ENCODE assay signal across 13 cellular contexts in genomic region chr5:34533582-34534236, GRCh38.
DNase-seq lines count a peak whose midpoint lies in the region; ATAC-seq, FAIRE-seq and TF ChIP-seq lines count a peak whose summit lies in the region.
"Had no signal": no experiment of that assay in that cellular context is flagged by ENCODE, and none has a peak within 500 bp of the region (broad histone marks: within the 10 kb centered on the region; RNA-seq: fewer than 3 reads in every experiment).

No MANE protein-coding gene starts in this region.

- H3K27me3 ChIP-seq in astrocyte (ENCODE audit: insufficient read depth, low read length) (no peaks in the 10 kb centered on the region), sigmoid colon (no peaks in the 10 kb centered on the region), foreskin keratinocyte (no peaks in the 10 kb centered on the region)

- in situ Hi-C loops in GM13976 (cut with MboI; ENCODE audit: low sequenced_read_pairs, unreplicated experiment) = no loop called here

- peak overlapping the region; percentile 67 for H3K9ac ChIP-seq in astrocyte (ENCODE audit: low read length)

- 45 to 80% methylated on average over 4 of the region's 4 CpGs for WGBS in sigmoid colon, 2 donors

- no peak for TF ChIP-seq POLR2A in sigmoid colon (IDR thresholded peaks at IDR 0.05)

- DNase-seq in astrocyte (ENCODE audit: low read depth) = no peak
- DNase-seq in sigmoid colon = no peak
- no peak for DNase-seq in NCI-H2196 (lab: John Stamatoyannopoulos, UW; ENCODE audit: unreplicated experiment)
- no peak for DNase-seq in GM13976 (ENCODE audit: low spot score)
- DNase-seq in foreskin keratinocyte = no peak
- DNase-seq: CD4-positive, CD25-positive, alpha-beta regulatory T cell; Kasumi-1; NCI-H345 had no signal

- no peaks in the 10 kb centered on the region for H3K27me3 Mint-ChIP-seq in astrocyte (ENCODE audit: low read depth, unreplicated experiment)

- H3K27ac Mint-ChIP-seq in astrocyte (ENCODE audit: unreplicated experiment) = peak overlapping the region; percentile 100
- H3K27ac Mint-ChIP-seq: CD4-positive, CD25-positive, alpha-beta regulatory T cell had no signal

- H3K4me1 ChIP-seq in astrocyte (ENCODE audit: insufficient read depth, low read length) (peaks cover 38% of the 10 kb centered on the region), sigmoid colon (peaks cover 0 to 59% (median 49%) of the 10 kb centered on the region in 4 donors), foreskin keratinocyte (peaks cover 13% of the 10 kb centered on the region)
- H3K4me1 ChIP-seq: prostate gland had no signal

- no peak for TF ChIP-seq CTCF in astrocyte (IDR thresholded peaks at IDR 0.05; ENCODE audit: insufficient read depth, low read depth, low read length)
- no peak for TF ChIP-seq CTCF in sigmoid colon (IDR thresholded peaks at IDR 0.05)
- TF ChIP-seq CTCF in GM13976 (IDR thresholded peaks at IDR 0.05; ENCODE audit: borderline replicate concordance, control extremely low read depth, extremely low read depth, insufficient read depth, missing control alignments) = no peak
- TF ChIP-seq CTCF in foreskin keratinocyte (conservative IDR thresholded peaks at IDR 0.05) = no peak

- H3K4me1 Mint-ChIP-seq in astrocyte (ENCODE audit: low read depth, unreplicated experiment) = peaks cover 36% of the 10 kb centered on the region
- H3K4me1 Mint-ChIP-seq: CD4-positive, CD25-positive, alpha-beta regulatory T cell; central memory CD8-positive, alpha-beta T cell had no signal

- no peak for FAIRE-seq in astrocyte (lab: Jason Lieb, UNC)

- peak overlapping the region; percentile 63 for H3K4me2 ChIP-seq in astrocyte (ENCODE audit: low read length)

- H3K36me3 ChIP-seq in astrocyte (ENCODE audit: insufficient read depth, low read length) (no peaks in the 10 kb centered on the region), sigmoid colon (no peaks in the 10 kb centered on the region)
- H3K36me3 ChIP-seq: prostate gland had no signal

- intact Hi-C loops in sigmoid colon (cut with DNase I) = loop anchor here (5.0 kb wide), 2 partner anchors 124 to 526 kb away; partner anchors contain the start of genes AMACR and RAI14

- no peaks in the 10 kb centered on the region for H3K9me3 Mint-ChIP-seq in astrocyte (ENCODE audit: unreplicated experiment)
- H3K9me3 Mint-ChIP-seq: CD4-positive, CD25-positive, alpha-beta regulatory T cell; central memory CD8-positive, alpha-beta T cell had no signal

- peak; percentile 15 for ATAC-seq in GM19023 (IDR thresholded peaks at IDR 0.05; ENCODE audit: unreplicated experiment)
- ATAC-seq in HG02852 (IDR thresholded peaks at IDR 0.05; ENCODE audit: unreplicated experiment) = peak; percentile 27
- no peak for ATAC-seq in HG03442 (IDR thresholded peaks at IDR 0.05; ENCODE audit: unreplicated experiment)
- ATAC-seq in foreskin keratinocyte = no peak

- H2AFZ ChIP-seq in astrocyte (ENCODE audit: low read depth, low read length) = peak overlapping the region; percentile 11

- H4K20me1 ChIP-seq in astrocyte (ENCODE audit: insufficient read depth, low read length) = no peaks in the 10 kb centered on the region

- H3K79me2 ChIP-seq in astrocyte (ENCODE audit: insufficient read depth, low read length) = no peaks in the 10 kb centered on the region

- no peak for TF ChIP-seq EP300 in sigmoid colon (IDR thresholded peaks at IDR 0.05)

- H3K4me3 Mint-ChIP-seq in astrocyte (ENCODE audit: unreplicated experiment) = peak overlapping the region; percentile 36
- H3K4me3 Mint-ChIP-seq: CD4-positive, CD25-positive, alpha-beta regulatory T cell; central memory CD8-positive, alpha-beta T cell had no signal

- peak overlapping the region; percentile 94 for H3K27ac ChIP-seq in astrocyte (ENCODE audit: low read depth, low read length)
- H3K27ac ChIP-seq in sigmoid colon = peak overlapping the region; percentile 38 to 87 (median 63)
- no peak overlapping the region for H3K27ac ChIP-seq in foreskin keratinocyte
- H3K27ac ChIP-seq: prostate gland had no signal

- H3K36me3 Mint-ChIP-seq in astrocyte (ENCODE audit: low read depth, unreplicated experiment) = no peaks in the 10 kb centered on the region
- H3K36me3 Mint-ChIP-seq: CD4-positive, CD25-positive, alpha-beta regulatory T cell had no signal

- H3K9me3 ChIP-seq in astrocyte (ENCODE audit: insufficient read depth, low read depth, low read length) = no peaks in the 10 kb centered on the region
- H3K9me3 ChIP-seq in sigmoid colon = no peaks in the 10 kb centered on the region
- H3K9me3 ChIP-seq: prostate gland had no signal

- no peak overlapping the region for H3K4me3 ChIP-seq in astrocyte (ENCODE audit: insufficient read depth, low read depth, low read length)
- H3K4me3 ChIP-seq in sigmoid colon = no peak overlapping the region
- H3K4me3 ChIP-seq: prostate gland had no signal

Comparison
In these comparisons a context has a peak if more than half of its experiments do, and no peak if none do; other contexts are left out.
1. ATAC-seq: peak in GM19023 (single experiment) and HG02852 (single experiment); none in HG03442 (single experiment) and foreskin keratinocyte (single experiment).